ENCODE assay signal across 1 cellular context in genomic region chr16:77208382-77208781, GRCh38.
A peak's percentile ranks its signal among the peaks of the same experiment; 100 is the strongest.
TF ChIP-seq lines count a peak whose summit lies in the region.

No MANE protein-coding gene starts in this region.

TF ChIP-seq in H1, 55 proteins besides CTCF, POLR2A, EP300 and RAD21:
- TF ChIP-seq CEBPB (IDR thresholded peaks at IDR 0.05; ENCODE audit: low read depth, low read length), result no peak
- no peak for TF ChIP-seq PHF8 (conservative IDR thresholded peaks at IDR 0.05; ENCODE audit: low read depth, low read length)
- TF ChIP-seq RFX5 (IDR thresholded peaks at IDR 0.05; ENCODE audit: borderline replicate concordance, low read depth, low read length), result no peak
- no peak for TF ChIP-seq JUN (IDR thresholded peaks at IDR 0.05; ENCODE audit: low read depth, low read length)
- no peak for TF ChIP-seq KDM4A (IDR thresholded peaks at IDR 0.05; ENCODE audit: low read depth, low read length, severe bottlenecking)
- no peak for TF ChIP-seq CHD7 (IDR thresholded peaks at IDR 0.05; ENCODE audit: insufficient replicate concordance, low read length)
- 0 out of 4 replicates have a peak, but pooled peaks of 1 of the 2 experiments have one; percentile 28 for TF ChIP-seq HDAC2 (IDR thresholded peaks at IDR 0.05; ENCODE audit: borderline replicate concordance in 1 of 2, low read depth in 2 of 2, low read length in 2 of 2)
- TF ChIP-seq GABPA (IDR thresholded peaks at IDR 0.05; ENCODE audit: borderline replicate concordance, insufficient read depth, low read length), result no peak
- TF ChIP-seq SP2 (IDR thresholded peaks at IDR 0.05; ENCODE audit: low read length), result no peak
- no peak for TF ChIP-seq POLR2AphosphoS5 (IDR thresholded peaks at IDR 0.05; ENCODE audit: low read depth, low read length)
- no peak for TF ChIP-seq BCL11A (IDR thresholded peaks at IDR 0.05; ENCODE audit: low read depth in 2 of 2, low read length in 2 of 2)
- no peak for TF ChIP-seq NRF1 (IDR thresholded peaks at IDR 0.05; ENCODE audit: low read depth, low read length)
- peak; percentile 78 for TF ChIP-seq KDM1A (IDR thresholded peaks at IDR 0.05; ENCODE audit: borderline replicate concordance, low read length)
- no peak for TF ChIP-seq CBX8 (IDR thresholded peaks at IDR 0.05; ENCODE audit: borderline replicate concordance, low read depth, low read length)
- TF ChIP-seq TAF1 (IDR thresholded peaks at IDR 0.05; ENCODE audit: low read depth, low read length), result no peak
- TF ChIP-seq YY1 (IDR thresholded peaks at IDR 0.05; ENCODE audit: low read depth, low read length), result no peak
